Comparison of ENCODE assay signal across 8 cellular contexts in genomic region chr16:58196898-58197313, GRCh38. TPM values are rescaled to one million over a fixed set of nuclear protein-coding genes. Genes with fewer than 3 reads are reported as not detected.
DNase-seq lines count a peak whose midpoint lies in the region; ATAC-seq and TF ChIP-seq lines count a peak whose summit lies in the region.

No MANE protein-coding gene starts in this region.

- peaks cover 10% of the 10 kb centered on the region for H3K36me3 Mint-ChIP-seq in activated naive CD8-positive, alpha-beta T cell
- peaks cover 54% of the 10 kb centered on the region for H3K36me3 Mint-ChIP-seq in stimulated activated effector memory CD8-positive, alpha-beta T cell treated with anti-CD3 and anti-CD28 coated beads, Interleukin-12 subunit alpha, Interleukin-12 subunit beta, amount 100 ng/mL, for 72 hours

- H3K9me3 ChIP-seq in A673 (ENCODE audit: low read depth, low read length, poor library complexity, severe bottlenecking), result no peaks in the 10 kb centered on the region
- no peaks in the 10 kb centered on the region for H3K9me3 ChIP-seq in HEK293 (ENCODE audit: control insufficient read depth, insufficient read depth, low read depth, low read length)
- no peaks in the 10 kb centered on the region for H3K9me3 ChIP-seq in iPS DF 6.9 (ENCODE audit: control insufficient read depth, insufficient read depth, low read length)

- POLR2A ChIA-PET in A673 (lab: Charles Lee; ENCODE audit: low non-redundant PET), result no interaction called here
- POLR2A ChIA-PET in HEK293 (lab: Yijun Ruan, JAX), result interaction anchor here (1.3 to 1.8 kb wide), 2 partner anchors 53 to 68 kb away, joined by 3 to 6 read pairs; partner anchors contain the start of gene CFAP20

- peak overlapping the region; percentile 88 for H3K27ac Mint-ChIP-seq in activated naive CD8-positive, alpha-beta T cell
- H3K27ac Mint-ChIP-seq in stimulated activated effector memory CD8-positive, alpha-beta T cell treated with anti-CD3 and anti-CD28 coated beads, Interleukin-12 subunit alpha, Interleukin-12 subunit beta, amount 100 ng/mL, for 72 hours, result peak overlapping the region; percentile 92

- H3K27me3 Mint-ChIP-seq in activated naive CD8-positive, alpha-beta T cell, result peaks cover 5% of the 10 kb centered on the region

- TF ChIP-seq CTCF in A673 (conservative IDR thresholded peaks at IDR 0.05; ENCODE audit: low read depth, low read length) (no peak), HEK293 (tag by site-specific recombination; IDR thresholded peaks at IDR 0.05) (no peak)

- H3K27me3 ChIP-seq in A673 (replicated peaks; ENCODE audit: insufficient read depth, low read depth, low read length, poor library complexity), result no peaks in the 10 kb centered on the region
- H3K27me3 ChIP-seq in iPS DF 6.9 (ENCODE audit: control insufficient read depth, insufficient read depth, low read length), result no peaks in the 10 kb centered on the region

- H3K36me3 ChIP-seq in A673 (ENCODE audit: insufficient read depth, low read length, poor library complexity, severe bottlenecking) (peaks cover 43% of the 10 kb centered on the region), HEK293 (ENCODE audit: control insufficient read depth in 2 of 2, insufficient read depth in 1 of 2, low read length in 2 of 2) (peaks cover 23 to 49% of the 10 kb centered on the region in 2 experiments), iPS DF 6.9 (ENCODE audit: control insufficient read depth, insufficient read depth, low read length) (peaks cover 4% of the 10 kb centered on the region; the same call in 1 of the 2 replicates)

- peak overlapping the region; percentile 94 for H3K4me3 Mint-ChIP-seq in activated naive CD8-positive, alpha-beta T cell
- H3K4me3 Mint-ChIP-seq in stimulated activated effector memory CD8-positive, alpha-beta T cell treated with anti-CD3 and anti-CD28 coated beads, Interleukin-12 subunit alpha, Interleukin-12 subunit beta, amount 100 ng/mL, for 72 hours, result peak overlapping the region; percentile 85

- peaks cover 56% of the 10 kb centered on the region for H3K4me1 Mint-ChIP-seq in activated naive CD8-positive, alpha-beta T cell (ENCODE audit: low read depth)
- H3K4me1 Mint-ChIP-seq in stimulated activated effector memory CD8-positive, alpha-beta T cell treated with anti-CD3 and anti-CD28 coated beads, Interleukin-12 subunit alpha, Interleukin-12 subunit beta, amount 100 ng/mL, for 72 hours, result peaks cover 44% of the 10 kb centered on the region

- BruUV-seq in A673 (replicated peaks; lab: Mats Ljungman, UMichigan), result no TSS peak

- ATAC-seq in stimulated activated effector memory CD8-positive, alpha-beta T cell treated with anti-CD3 and anti-CD28 coated beads, Interleukin-12 subunit alpha, Interleukin-12 subunit beta, amount 100 ng/mL, for 72 hours, result no peak
- ATAC-seq in activated CD4-positive, CD25-positive, alpha-beta regulatory T cell treated with anti-CD3 and anti-CD28 coated beads, Interleukin-2, amount 50 U/mL, for 24 hours, result no peak

- CTCF ChIA-PET in A673 (lab: Charles Lee), result no interaction called here
- CTCF ChIA-PET in HEK293 (lab: Yijun Ruan, JAX), result interaction anchor here (0.6 to 1.2 kb wide), 8 partner anchors 21 to 1615 kb away, joined by 3 to 5 read pairs (median 3); no protein-coding TSS in a partner anchor

- no peaks in the 10 kb centered on the region for H3K9me3 Mint-ChIP-seq in activated naive CD8-positive, alpha-beta T cell (ENCODE audit: low read depth)
- no peaks in the 10 kb centered on the region for H3K9me3 Mint-ChIP-seq in stimulated activated effector memory CD8-positive, alpha-beta T cell treated with anti-CD3 and anti-CD28 coated beads, Interleukin-12 subunit alpha, Interleukin-12 subunit beta, amount 100 ng/mL, for 72 hours

- H3K4me3 ChIP-seq in A673 (ENCODE audit: low read depth, low read length, poor library complexity, severe bottlenecking) (peak overlapping the region; percentile 85), HEK293 (ENCODE audit: low read depth, low read length) (peak overlapping the region; percentile 74), iPS DF 6.9 (ENCODE audit: low read length) (peak overlapping the region; percentile 81; the same call in 1 of the 2 replicates)

- H3K4me1 ChIP-seq in A673 (ENCODE audit: insufficient read depth, low read length, poor library complexity, severe bottlenecking) (peaks cover 6% of the 10 kb centered on the region), HEK293 (ENCODE audit: control insufficient read depth, insufficient read depth, low read length) (no peaks in the 10 kb centered on the region), iPS DF 6.9 (ENCODE audit: control insufficient read depth, insufficient read depth, low read length) (peaks cover 5% of the 10 kb centered on the region; the same call in 1 of the 2 replicates)

- H3K27ac ChIP-seq in A673 (ENCODE audit: low read depth, low read length, poor library complexity, severe bottlenecking), result peak overlapping the region; percentile 78
- H3K27ac ChIP-seq in HEK293 (ENCODE audit: extremely low read depth, low read depth, low read length), result no peak overlapping the region
- no peak overlapping the region for H3K27ac ChIP-seq in iPS DF 6.9 (ENCODE audit: low read length)

- intact Hi-C loops in A673 (cut with micrococcal nuclease; ENCODE audit: unreplicated experiment), result no loop called here

- WGBS in iPS DF 6.9 (ENCODE audit: insufficient coverage, insufficient read length), result no CpG with 5 or more reads among the region's 11 CpGs

- peak; percentile 31 for DNase-seq in A673 (ENCODE audit: low spot score)
- DNase-seq in iPS DF 6.9 (ENCODE audit: low read depth, low spot score), result no peak
- no peak for DNase-seq in stimulated activated effector memory CD8-positive, alpha-beta T cell treated with anti-CD3 and anti-CD28 coated beads, Interleukin-12 subunit alpha, Interleukin-12 subunit beta, amount 100 ng/mL, for 72 hours (ENCODE audit: low spot score in 2 of 2)
- DNase-seq in foreskin melanocyte, result no peak
- DNase-seq in stimulated activated CD4-positive, alpha-beta T cell treated with anti-CD3 and anti-CD28 coated beads, Interleukin-4, amount 100 ng/mL, for 24 hours, result no peak

TF ChIP-seq in HEK293, 187 proteins besides CTCF, POLR2A, EP300 and RAD21 (continues in another document):
- TF ChIP-seq SP2 (tag by site-specific recombination; IDR thresholded peaks at IDR 0.05), result peak; percentile 30
- no peak for TF ChIP-seq ZNF391 (tag by site-specific recombination; IDR thresholded peaks at IDR 0.05; ENCODE audit: borderline replicate concordance, low read depth)
- peak; percentile 77 for TF ChIP-seq ZNF629 (tag by site-specific recombination; IDR thresholded peaks at IDR 0.05)
- no peak for TF ChIP-seq ZNF311 (tag by site-specific recombination; IDR thresholded peaks at IDR 0.05; ENCODE audit: borderline replicate concordance)
- TF ChIP-seq HOXD13 (CRISPR knock-in tag; IDR thresholded peaks at IDR 0.05; ENCODE audit: borderline replicate concordance), result no peak
- TF ChIP-seq ZBTB20 (tag by site-specific recombination; IDR thresholded peaks at IDR 0.05), result 0 out of 2 replicates have a peak, but pooled peaks have one; percentile 24
- no peak for TF ChIP-seq ZNF19 (tag by site-specific recombination; IDR thresholded peaks at IDR 0.05; ENCODE audit: low read depth)
- peak; percentile 87 for TF ChIP-seq ZNF335 (tag by site-specific recombination; conservative IDR thresholded peaks at IDR 0.05)
- peak; percentile 78 for TF ChIP-seq ZBTB21 (tag by site-specific recombination; IDR thresholded peaks at IDR 0.05)
- no peak for TF ChIP-seq RBAK (tag by site-specific recombination; IDR thresholded peaks at IDR 0.05)
- peak; percentile 36; the same call in 1 of the 2 replicates for TF ChIP-seq ATF2 (tag by site-specific recombination; IDR thresholded peaks at IDR 0.05; ENCODE audit: low read depth)
- TF ChIP-seq ZNF707 (tag by site-specific recombination; IDR thresholded peaks at IDR 0.05), result no peak
- 0 out of 2 replicates have a peak, but pooled peaks have one; percentile 12 for TF ChIP-seq ZNF692 (tag by site-specific recombination; IDR thresholded peaks at IDR 0.05)
- no peak for TF ChIP-seq ZNF341 (tag by site-specific recombination; IDR thresholded peaks at IDR 0.05; ENCODE audit: low read depth)

RNA-seq across cellular contexts. Expression of gene CSNK2A2, which starts 1.0 kb away (rescaled TPM):
- 108 and 114 TPM in 2 replicates for total RNA-seq in A673 (2021)
